Comparison of ENCODE assay signal across 28 cellular contexts in genomic region chr3:82839871-82840270, GRCh38.
"Had no signal": no experiment of that assay in that cellular context is flagged by ENCODE, and none has a peak within 500 bp of the region (broad histone marks: within the 10 kb centered on the region; RNA-seq: fewer than 3 reads in every experiment).

No MANE protein-coding gene starts in this region.

- H3K27ac ChIP-seq: stomach, suprapubic skin, testis, thoracic aorta, thyroid gland, tibial artery, tibial nerve, transverse colon, upper lobe of left lung, upper lobe of right lung, uterus, vagina had no signal

- DNase-seq: stimulated activated CD4-positive, alpha-beta T cell treated with anti-CD3 and anti-CD28 coated beads, Interleukin-2, amount 100 ng/mL, for 48 hours; stimulated activated CD4-positive, alpha-beta T cell treated with anti-CD3 and anti-CD28 coated beads, Interleukin-4, amount 100 ng/mL, for 1 hour; stimulated activated CD4-positive, alpha-beta T cell treated with anti-CD3 and anti-CD28 coated beads, Interleukin-4, amount 100 ng/mL, for 24 hours; stimulated activated CD4-positive, alpha-beta T cell treated with anti-CD3 and anti-CD28 coated beads, Interleukin-4, amount 100 ng/mL, for 4 hours; stimulated activated CD8-positive, alpha-beta memory T cell treated with anti-CD3 and anti-CD28 coated beads, Interleukin-4, amount 100 ng/mL, for 48 hours; stimulated activated naive B cell treated with anti-CD40 and anti-IgM and Interleukin-4, amounts not matched to agents 10 μg/mL and 1 μg/mL and 100 μg/mL, for 72 hours; stimulated activated naive CD4-positive, alpha-beta T cell; stimulated activated naive CD4-positive, alpha-beta T cell treated with Interleukin-2 at 50 U/mL for 16 hours; stimulated activated naive CD8-positive, alpha-beta T cell treated with anti-CD3 and anti-CD28 coated beads, Interleukin-15, amount 100 ng/mL, for 72 hours; stimulated activated naive CD8-positive, alpha-beta T cell treated with anti-CD3 and anti-CD28 coated beads, Interleukin-15, Interleukin-2, amounts not matched to agents 100 U/mL and 50 U/mL, for 24 hours; stomach; substantia nigra; testis; thyroid gland; tibial artery; transverse colon; trophoblast cell; upper lobe of right lung; uterus had no signal

- H3K4me3 ChIP-seq: stomach, suprapubic skin, testis, thoracic aorta, thyroid gland, tibial artery, tibial nerve, transverse colon, upper lobe of left lung, upper lobe of right lung, uterus, vagina had no signal

- H3K36me3 Mint-ChIP-seq: stimulated activated effector memory CD8-positive, alpha-beta T cell treated with anti-CD3 and anti-CD28 coated beads, Interleukin-12 subunit alpha, Interleukin-12 subunit beta, amount 100 ng/mL, for 72 hours; stimulated activated memory B cell treated with anti-CD40 and anti-IgM and Interleukin-4, amounts not matched to agents 10 μg/mL and 1 μg/mL and 100 μg/mL, for 72 hours; stimulated activated naive B cell treated with anti-CD40 and anti-IgM and Interleukin-4, amounts not matched to agents 10 μg/mL and 1 μg/mL and 100 μg/mL, for 72 hours; type B pancreatic cell had no signal

- H3K9me3 ChIP-seq: suprapubic skin, testis, thoracic aorta, thyroid gland, tibial artery, upper lobe of right lung, uterus, vagina had no signal

- H3K27me3 ChIP-seq: stomach, suprapubic skin, testis, thyroid gland, tibial artery, tibial nerve, transverse colon, upper lobe of left lung, upper lobe of right lung, uterus, vagina had no signal

- H3K27ac Mint-ChIP-seq: stimulated activated effector memory CD8-positive, alpha-beta T cell treated with anti-CD3 and anti-CD28 coated beads, Interleukin-12 subunit alpha, Interleukin-12 subunit beta, amount 100 ng/mL, for 72 hours; stimulated activated memory B cell treated with anti-CD40 and anti-IgM and Interleukin-4, amounts not matched to agents 10 μg/mL and 1 μg/mL and 100 μg/mL, for 72 hours; stimulated activated naive B cell treated with anti-CD40 and anti-IgM and Interleukin-4, amounts not matched to agents 10 μg/mL and 1 μg/mL and 100 μg/mL, for 72 hours; stimulated activated naive CD8-positive, alpha-beta T cell treated with anti-CD3 and anti-CD28 coated beads, Interleukin-15, amount 100 ng/mL, for 72 hours; stimulated activated naive CD8-positive, alpha-beta T cell treated with anti-CD3 and anti-CD28 coated beads, Interleukin-15, Interleukin-2, amounts not matched to agents 100 ng/mL and 50 ng/mL, for 24 hours; type B pancreatic cell had no signal

- H3K36me3 ChIP-seq: stomach, suprapubic skin, thoracic aorta, thyroid gland, tibial artery, tibial nerve, transverse colon, upper lobe of left lung, upper lobe of right lung, uterus, vagina had no signal

- ATAC-seq: stimulated activated effector memory CD8-positive, alpha-beta T cell treated with anti-CD3 and anti-CD28 coated beads, Interleukin-12 subunit alpha, Interleukin-12 subunit beta, amount 100 ng/mL, for 72 hours; stimulated activated memory B cell treated with anti-CD40 and anti-IgM and Interleukin-4, amounts not matched to agents 10 μg/mL and 1 μg/mL and 100 μg/mL, for 72 hours; stimulated activated naive B cell treated with anti-CD40 and anti-IgM and Interleukin-4, amounts not matched to agents 10 μg/mL and 1 μg/mL and 100 μg/mL, for 72 hours; stimulated activated naive CD8-positive, alpha-beta T cell treated with anti-CD3 and anti-CD28 coated beads, Interleukin-15, amount 100 ng/mL, for 72 hours; stimulated activated naive CD8-positive, alpha-beta T cell treated with anti-CD3 and anti-CD28 coated beads, Interleukin-15, Interleukin-2, amounts not matched to agents 100 U/mL and 50 U/mL, for 24 hours; upper lobe of right lung had no signal

- H3K4me1 Mint-ChIP-seq: stimulated activated effector memory CD8-positive, alpha-beta T cell treated with anti-CD3 and anti-CD28 coated beads, Interleukin-12 subunit alpha, Interleukin-12 subunit beta, amount 100 ng/mL, for 72 hours; stimulated activated memory B cell treated with anti-CD40 and anti-IgM and Interleukin-4, amounts not matched to agents 10 μg/mL and 1 μg/mL and 100 μg/mL, for 72 hours; stimulated activated naive B cell treated with anti-CD40 and anti-IgM and Interleukin-4, amounts not matched to agents 10 μg/mL and 1 μg/mL and 100 μg/mL, for 72 hours; stimulated activated naive CD8-positive, alpha-beta T cell treated with anti-CD3 and anti-CD28 coated beads, Interleukin-15, amount 100 ng/mL, for 72 hours had no signal

- H3K9me3 Mint-ChIP-seq: type B pancreatic cell had no signal

- H3K4me3 Mint-ChIP-seq: stimulated activated effector memory CD8-positive, alpha-beta T cell treated with anti-CD3 and anti-CD28 coated beads, Interleukin-12 subunit alpha, Interleukin-12 subunit beta, amount 100 ng/mL, for 72 hours; stimulated activated memory B cell treated with anti-CD40 and anti-IgM and Interleukin-4, amounts not matched to agents 10 μg/mL and 1 μg/mL and 100 μg/mL, for 72 hours; stimulated activated naive B cell treated with anti-CD40 and anti-IgM and Interleukin-4, amounts not matched to agents 10 μg/mL and 1 μg/mL and 100 μg/mL, for 72 hours; stimulated activated naive CD8-positive, alpha-beta T cell treated with anti-CD3 and anti-CD28 coated beads, Interleukin-15, amount 100 ng/mL, for 72 hours; stimulated activated naive CD8-positive, alpha-beta T cell treated with anti-CD3 and anti-CD28 coated beads, Interleukin-15, Interleukin-2, amounts not matched to agents 100 ng/mL and 50 ng/mL, for 24 hours; type B pancreatic cell had no signal

- H3K27me3 Mint-ChIP-seq: stimulated activated memory B cell treated with anti-CD40 and anti-IgM and Interleukin-4, amounts not matched to agents 10 μg/mL and 1 μg/mL and 100 μg/mL, for 72 hours; stimulated activated naive B cell treated with anti-CD40 and anti-IgM and Interleukin-4, amounts not matched to agents 10 μg/mL and 1 μg/mL and 100 μg/mL, for 72 hours; stimulated activated naive CD8-positive, alpha-beta T cell treated with anti-CD3 and anti-CD28 coated beads, Interleukin-15, amount 100 ng/mL, for 72 hours; stimulated activated naive CD8-positive, alpha-beta T cell treated with anti-CD3 and anti-CD28 coated beads, Interleukin-15, Interleukin-2, amounts not matched to agents 100 ng/mL and 50 ng/mL, for 24 hours; type B pancreatic cell had no signal
